Comparison of ENCODE assay signal across 8 cellular contexts in genomic region chr12:57895337-57896138, GRCh38. TPM values are rescaled to one million over a fixed set of nuclear protein-coding genes. Genes with fewer than 3 reads are reported as not detected.
DNase-seq lines count a peak whose midpoint lies in the region; ATAC-seq and TF ChIP-seq lines count a peak whose summit lies in the region.

No MANE protein-coding gene starts in this region.

- no peak overlapping the region for H3K4me3 ChIP-seq in liver (ENCODE audit: low read depth in 1 of 3, low read length in 3 of 3)
- H3K4me3 ChIP-seq in testis, result no peak overlapping the region

- H3K36me3 ChIP-seq in liver (ENCODE audit: control insufficient read depth in 4 of 4, insufficient read depth in 3 of 4, low read depth in 1 of 4, low read length in 3 of 4) (no peaks in the 10 kb centered on the region), testis (ENCODE audit: low read depth, missing control alignments) (no peaks in the 10 kb centered on the region)

- TF ChIP-seq POLR2A in testis (IDR thresholded peaks at IDR 0.05), result no peak

- intact Hi-C loops in activated CD4-positive, alpha-beta T cell treated with anti-CD3 and anti-CD28 coated beads, Interleukin-2, amount 10 ng/mL, durations not matched to agents 24 days and 14 days (cut with micrococcal nuclease), result no loop called here
- intact Hi-C loops in testis (cut with DNase I; ENCODE audit: low total_unique reads), result loop anchor here (5.0 kb wide), 1 partner anchor 63 kb away; no protein-coding TSS in a partner anchor

- H3K36me3 Mint-ChIP-seq in activated CD4-positive, alpha-beta T cell treated with anti-CD3 and anti-CD28 coated beads, Interleukin-2, amount 10 ng/mL, durations not matched to agents 24 days and 14 days (ENCODE audit: low read depth), result no peaks in the 10 kb centered on the region
- H3K36me3 Mint-ChIP-seq in activated naive CD8-positive, alpha-beta T cell treated with anti-CD3 and anti-CD28 coated beads, Interleukin-2, amount 50 U/mL, for 24 hours (ENCODE audit: low read depth), result no peaks in the 10 kb centered on the region

- peak overlapping the region; percentile 58 to 74 for H3K9ac ChIP-seq in liver (ENCODE audit: low read depth in 1 of 2, low read length in 2 of 2)

- H3K27me3 ChIP-seq in liver (ENCODE audit: control insufficient read depth in 4 of 4, insufficient read depth in 4 of 4, low read length in 3 of 4), result no peaks in the 10 kb centered on the region
- no peaks in the 10 kb centered on the region for H3K27me3 ChIP-seq in testis

- WGBS in liver, result 86% methylated on average over 5 of the region's 5 CpGs
- WGBS in testis, 2 donors, result 47 to 51% methylated on average over 5 of the region's 5 CpGs

- TF ChIP-seq CTCF in liver (IDR thresholded peaks at IDR 0.05; ENCODE audit: low read depth, low read length, missing input control) (no peak), testis (IDR thresholded peaks at IDR 0.05) (no peak)

- H3K4me3 Mint-ChIP-seq in activated CD4-positive, alpha-beta T cell treated with anti-CD3 and anti-CD28 coated beads, Interleukin-2, amount 10 ng/mL, durations not matched to agents 24 days and 14 days, result peak overlapping the region; percentile 48
- peak overlapping the region; percentile 62 for H3K4me3 Mint-ChIP-seq in activated naive CD8-positive, alpha-beta T cell treated with anti-CD3 and anti-CD28 coated beads, Interleukin-2, amount 50 U/mL, for 24 hours

- H3K9me3 Mint-ChIP-seq in activated CD4-positive, alpha-beta T cell treated with anti-CD3 and anti-CD28 coated beads, Interleukin-2, amount 10 ng/mL, durations not matched to agents 24 days and 14 days, result no peaks in the 10 kb centered on the region
- no peaks in the 10 kb centered on the region for H3K9me3 Mint-ChIP-seq in activated naive CD8-positive, alpha-beta T cell treated with anti-CD3 and anti-CD28 coated beads, Interleukin-2, amount 50 U/mL, for 24 hours

- ATAC-seq in activated naive CD8-positive, alpha-beta T cell treated with anti-CD3 and anti-CD28 coated beads, Interleukin-2, amount 50 U/mL, for 24 hours, result no peak
- no peak for ATAC-seq in GM18858 (IDR thresholded peaks at IDR 0.05; ENCODE audit: unreplicated experiment)

- H3K27ac ChIP-seq in liver (ENCODE audit: low read depth in 1 of 2, low read length in 2 of 2) (peak overlapping the region; percentile 84 to 93), testis (peak overlapping the region; percentile 92 to 98)

- H3K27ac Mint-ChIP-seq in activated CD4-positive, alpha-beta T cell treated with anti-CD3 and anti-CD28 coated beads, Interleukin-2, amount 10 ng/mL, durations not matched to agents 24 days and 14 days, result no peak overlapping the region
- peak overlapping the region; percentile 67 for H3K27ac Mint-ChIP-seq in activated naive CD8-positive, alpha-beta T cell treated with anti-CD3 and anti-CD28 coated beads, Interleukin-2, amount 50 U/mL, for 24 hours

- no peak for TF ChIP-seq RAD21 in liver (IDR thresholded peaks at IDR 0.05)

- peaks cover 7% of the 10 kb centered on the region for H3K27me3 Mint-ChIP-seq in activated CD4-positive, alpha-beta T cell treated with anti-CD3 and anti-CD28 coated beads, Interleukin-2, amount 10 ng/mL, durations not matched to agents 24 days and 14 days
- peaks cover 6% of the 10 kb centered on the region for H3K27me3 Mint-ChIP-seq in activated naive CD8-positive, alpha-beta T cell treated with anti-CD3 and anti-CD28 coated beads, Interleukin-2, amount 50 U/mL, for 24 hours

- H3K4me1 ChIP-seq in liver (ENCODE audit: control insufficient read depth in 4 of 4, insufficient read depth in 4 of 4, low read length in 3 of 4), result peaks cover 0 to 19% (median 3%) of the 10 kb centered on the region in 4 donors
- H3K4me1 ChIP-seq in testis, result peaks cover 84% of the 10 kb centered on the region

- no peak for DNase-seq in activated CD4-positive, alpha-beta T cell treated with anti-CD3 and anti-CD28 coated beads, Interleukin-2, amount 10 ng/mL, durations not matched to agents 24 days and 14 days
- no peak for DNase-seq in activated CD4-positive, alpha-beta T cell treated with anti-CD3 and anti-CD28 coated beads, Interleukin-2, amount 50 U/mL, for 1 hour
- no peak for DNase-seq in activated naive CD8-positive, alpha-beta T cell treated with anti-CD3 and anti-CD28 coated beads, Interleukin-2, amount 50 U/mL, for 24 hours
- DNase-seq in testis (no peak), RKO (ENCODE audit: low spot score) (no peak), SIG-M5 treated with dmso at 0.1 percent for 504 hours (lab: John Stamatoyannopoulos, UW; ENCODE audit: unreplicated experiment) (no peak)

- peaks cover 47% of the 10 kb centered on the region for H3K4me1 Mint-ChIP-seq in activated CD4-positive, alpha-beta T cell treated with anti-CD3 and anti-CD28 coated beads, Interleukin-2, amount 10 ng/mL, durations not matched to agents 24 days and 14 days
- H3K4me1 Mint-ChIP-seq in activated naive CD8-positive, alpha-beta T cell treated with anti-CD3 and anti-CD28 coated beads, Interleukin-2, amount 50 U/mL, for 24 hours, result peaks cover 63% of the 10 kb centered on the region

- H3K9me3 ChIP-seq in liver (ENCODE audit: control insufficient read depth in 4 of 4, low read length in 3 of 4) (no peaks in the 10 kb centered on the region), testis (no peaks in the 10 kb centered on the region)

TF ChIP-seq in liver, 16 proteins besides CTCF, POLR2A, EP300 and RAD21 (continues in another document):
- no peak for TF ChIP-seq RXRA (IDR thresholded peaks at IDR 0.05)
- no peak for TF ChIP-seq REST (IDR thresholded peaks at IDR 0.05)
- TF ChIP-seq TAF1 (conservative IDR thresholded peaks at IDR 0.05), result no peak
- TF ChIP-seq SP1 (IDR thresholded peaks at IDR 0.05), result no peak
- TF ChIP-seq FOXA1 (IDR thresholded peaks at IDR 0.05), result no peak
- no peak for TF ChIP-seq GABPA (IDR thresholded peaks at IDR 0.05 in 1 of 2, conservative IDR thresholded peaks at IDR 0.05 in 1 of 2)
- no peak for TF ChIP-seq ATF3 (IDR thresholded peaks at IDR 0.05)
- no peak for TF ChIP-seq YY1 (IDR thresholded peaks at IDR 0.05)
- TF ChIP-seq HNF4A (conservative IDR thresholded peaks at IDR 0.05), result no peak
- no peak for TF ChIP-seq NR2F2 (IDR thresholded peaks at IDR 0.05)
- TF ChIP-seq ZBTB33 (IDR thresholded peaks at IDR 0.05), result no peak
- TF ChIP-seq FOXA2 (IDR thresholded peaks at IDR 0.05), result no peak
- TF ChIP-seq HNF4G (IDR thresholded peaks at IDR 0.05), result no peak
- TF ChIP-seq EGR1 (IDR thresholded peaks at IDR 0.05; ENCODE audit: low read depth in 2 of 2), result no peak
- no peak for TF ChIP-seq JUND (IDR thresholded peaks at IDR 0.05)

RNA-seq across cellular contexts. Expression of gene ATP23, which starts 45.8 kb away (rescaled TPM):
- 8.3 and 10.7 TPM in 2 replicates for total RNA-seq in activated CD4-positive, alpha-beta T cell treated with anti-CD3 and anti-CD28 coated beads, Interleukin-2, amount 10 ng/mL, durations not matched to agents 24 days and 14 days
- total RNA-seq in liver, result 1 to 10 TPM; 4.1 to 7.1 TPM
- 1 to 10 TPM; 2.8 to 5.0 TPM for polyA plus RNA-seq in liver
- total RNA-seq in testis, result 10 to 100 TPM; 53.1 to 76.6 TPM
- 102 TPM for polyA plus RNA-seq in testis (ENCODE audit: insufficient read depth, low read depth, low replicate concordance)

RNA-seq across cellular contexts. Expression of gene CTDSP2, which starts 49.0 kb away (rescaled TPM):
- 81.4 and 82.7 TPM in 2 replicates for total RNA-seq in activated CD4-positive, alpha-beta T cell treated with anti-CD3 and anti-CD28 coated beads, Interleukin-2, amount 10 ng/mL, durations not matched to agents 24 days and 14 days
- 10 to 100 TPM; 38.6 to 60.9 TPM for total RNA-seq in liver
- polyA plus RNA-seq in liver, result 10 to 100 TPM; 20.1 to 48.9 TPM
- 100 to 1,000 TPM; 103 to 140 TPM for total RNA-seq in testis
- 123 TPM for polyA plus RNA-seq in testis (ENCODE audit: insufficient read depth, low read depth, low replicate concordance)
